In the genomic region with DNA sequence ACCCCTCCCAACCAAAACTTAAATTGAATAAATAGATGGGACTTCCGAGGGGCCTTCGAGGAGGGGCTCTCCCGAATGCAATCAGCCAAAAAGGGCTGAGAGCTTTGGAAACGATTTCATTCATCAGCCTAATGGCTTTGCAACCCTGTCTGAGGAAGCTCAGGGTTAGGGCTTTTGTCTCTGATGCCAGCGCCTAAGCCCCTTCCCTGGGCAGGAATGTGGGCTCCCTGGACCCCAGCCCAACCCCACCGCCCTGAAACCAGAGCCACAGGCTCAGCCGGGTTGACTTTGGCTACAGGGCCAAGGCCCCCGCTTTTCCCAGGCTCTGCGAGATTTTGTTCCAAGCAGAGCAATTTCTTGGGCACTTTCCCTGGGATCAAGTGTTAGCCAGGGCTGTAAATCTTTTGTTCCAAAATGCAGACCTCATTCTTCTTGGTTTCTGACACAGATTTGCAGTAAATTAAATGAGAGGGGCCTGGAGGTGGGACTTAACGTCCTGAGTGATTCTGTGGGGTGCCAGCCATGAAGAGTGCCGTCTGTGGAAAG, we compare ENCODE assay signal across 16 cellular contexts. TPM values are rescaled to one million over a fixed set of nuclear protein-coding genes. Genes with fewer than 3 reads are reported as not detected.
DNase-seq lines count a peak whose midpoint lies in the region; ATAC-seq and TF ChIP-seq lines count a peak whose summit lies in the region.
"Had no signal": no experiment of that assay in that cellular context is flagged by ENCODE, and none has a peak within 500 bp of the region (broad histone marks: within the 10 kb centered on the region; RNA-seq: fewer than 3 reads in every experiment).

No MANE protein-coding gene starts in this region.

- H3K27me3 Mint-ChIP-seq in brain: peaks cover 3% of the 10 kb centered on the region
- H3K27me3 Mint-ChIP-seq in stimulated activated memory B cell treated with anti-CD40 and anti-IgM and Interleukin-4, amounts not matched to agents 10 μg/mL and 1 μg/mL and 100 μg/mL, for 72 hours: peaks cover 46% of the 10 kb centered on the region
- H3K27me3 Mint-ChIP-seq: CD4-positive, CD25-positive, alpha-beta regulatory T cell had no signal

- no peak overlapping the region for H3K4me3 Mint-ChIP-seq in brain
- no peak overlapping the region for H3K4me3 Mint-ChIP-seq in stimulated activated memory B cell treated with anti-CD40 and anti-IgM and Interleukin-4, amounts not matched to agents 10 μg/mL and 1 μg/mL and 100 μg/mL, for 72 hours
- H3K4me3 Mint-ChIP-seq: CD4-positive, CD25-positive, alpha-beta regulatory T cell had no signal

- DNase-seq in NCI-H69 (lab: John Stamatoyannopoulos, UW): peak; percentile 44
- DNase-seq in midbrain (lab: John Stamatoyannopoulos, UW): peak; percentile 2
- DNase-seq in hypothalamus (lab: John Stamatoyannopoulos, UW): no peak
- no peak for DNase-seq in DMS 273 (lab: John Stamatoyannopoulos, UW; ENCODE audit: unreplicated experiment)
- no peak for DNase-seq in stimulated activated CD4-positive, alpha-beta T cell treated with anti-CD3 and anti-CD28 coated beads, Interleukin-2, amount 100 ng/mL, for 48 hours
- DNase-seq: CD4-positive, CD25-positive, alpha-beta regulatory T cell; DND-41; Kasumi-1; NCI-H1417; NCI-H187; NCI-H748 treated with DMSO at 0.1 percent for 48 hours; NK-92 treated with Interleukin-12 subunit alpha and Interleukin-12 subunit beta, amount 100 ng/mL, for 24 hours had no signal

- peaks cover 0 to 11% (median 0%) of the 10 kb centered on the region in 5 experiments for H3K9me3 Mint-ChIP-seq in brain
- H3K9me3 Mint-ChIP-seq in stimulated activated memory B cell treated with anti-CD40 and anti-IgM and Interleukin-4, amounts not matched to agents 10 μg/mL and 1 μg/mL and 100 μg/mL, for 72 hours: no peaks in the 10 kb centered on the region

- no peaks in the 10 kb centered on the region for H3K36me3 Mint-ChIP-seq in brain
- no peaks in the 10 kb centered on the region for H3K36me3 Mint-ChIP-seq in stimulated activated memory B cell treated with anti-CD40 and anti-IgM and Interleukin-4, amounts not matched to agents 10 μg/mL and 1 μg/mL and 100 μg/mL, for 72 hours
- H3K36me3 Mint-ChIP-seq: CD4-positive, CD25-positive, alpha-beta regulatory T cell had no signal

- H3K27ac Mint-ChIP-seq in brain: peak overlapping the region; percentile 71 to 83 (median 82)
- H3K27ac Mint-ChIP-seq in stimulated activated memory B cell treated with anti-CD40 and anti-IgM and Interleukin-4, amounts not matched to agents 10 μg/mL and 1 μg/mL and 100 μg/mL, for 72 hours: peak overlapping the region; percentile 30
- H3K27ac Mint-ChIP-seq: CD4-positive, CD25-positive, alpha-beta regulatory T cell had no signal

- peaks cover 44% of the 10 kb centered on the region for H3K4me1 Mint-ChIP-seq in brain
- peaks cover 7% of the 10 kb centered on the region for H3K4me1 Mint-ChIP-seq in stimulated activated memory B cell treated with anti-CD40 and anti-IgM and Interleukin-4, amounts not matched to agents 10 μg/mL and 1 μg/mL and 100 μg/mL, for 72 hours
- H3K4me1 Mint-ChIP-seq: CD4-positive, CD25-positive, alpha-beta regulatory T cell had no signal

- TF ChIP-seq CTCF in brain (conservative IDR thresholded peaks at IDR 0.05): no peak

- ATAC-seq in stimulated activated memory B cell treated with anti-CD40 and anti-IgM and Interleukin-4, amounts not matched to agents 10 μg/mL and 1 μg/mL and 100 μg/mL, for 72 hours: no peak
- ATAC-seq: GM12878 had no signal

RNA-seq across cellular contexts. Expression of gene LHX3, which starts 29.1 kb away (rescaled TPM):
- 1.6 TPM for polyA plus RNA-seq in brain (ENCODE audit: insufficient read depth, low read depth, low replicate concordance)
- polyA plus RNA-seq: BJ; CD4-positive, CD25-positive, alpha-beta regulatory T cell; GM12878 had no signal

RNA-seq across cellular contexts. Expression of gene TMEM250, which starts 57.1 kb away (rescaled TPM):
- 36.6 TPM for polyA plus RNA-seq in brain (ENCODE audit: insufficient read depth, low read depth, low replicate concordance)

Comparison
In these comparisons a context has a peak if more than half of its experiments do, and no peak if none do; other contexts are left out.
1. DNase-seq: peak in NCI-H69 (single experiment) and midbrain (single experiment); none in hypothalamus (0 of 51), DMS 273 (single experiment) and stimulated activated CD4-positive, alpha-beta T cell treated with anti-CD3 and anti-CD28 coated beads, Interleukin-2, amount 100 ng/mL, for 48 hours (0 of 2).